Comparison of ENCODE assay signal across 17 cellular contexts in the genomic region with DNA sequence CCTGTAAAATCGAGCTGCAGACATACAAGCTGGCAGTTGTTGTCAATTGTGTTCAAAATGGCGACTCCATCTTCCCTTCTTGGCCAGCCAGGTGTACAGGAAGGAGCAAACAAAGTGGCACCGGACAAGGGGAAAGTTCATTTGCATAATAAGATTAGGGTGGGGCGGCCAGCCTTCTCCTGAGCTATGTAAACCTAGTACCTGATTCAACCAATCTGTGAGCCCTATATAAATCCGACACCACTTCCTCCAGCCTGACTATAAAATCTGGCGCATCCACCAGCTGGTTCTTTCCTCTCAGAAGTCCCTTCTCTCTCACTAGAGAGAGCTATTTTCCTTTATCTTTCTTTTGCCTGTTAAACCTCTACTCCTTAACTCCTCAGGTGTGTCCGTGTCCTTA. TPM values are rescaled to one million over a fixed set of nuclear protein-coding genes. Genes with fewer than 3 reads are reported as not detected.
DNase-seq lines count a peak whose midpoint lies in the region; ATAC-seq and TF ChIP-seq lines count a peak whose summit lies in the region.
"Had no signal": no experiment of that assay in that cellular context is flagged by ENCODE, and none has a peak within 500 bp of the region (broad histone marks: within the 10 kb centered on the region; RNA-seq: fewer than 3 reads in every experiment).

No MANE protein-coding gene starts in this region.

- no peaks in the 10 kb centered on the region for H4K20me1 ChIP-seq in neural progenitor cell (ENCODE audit: low read depth)

- no peak overlapping the region for H3K27ac ChIP-seq in neural progenitor cell
- H3K27ac ChIP-seq: sigmoid colon had no signal

- TF ChIP-seq CTCF in neural progenitor cell (IDR thresholded peaks at IDR 0.05): no peak

- H3K27me3 ChIP-seq in neural progenitor cell: no peaks in the 10 kb centered on the region
- H3K27me3 ChIP-seq: sigmoid colon had no signal

- no peak overlapping the region for H3K4me3 Mint-ChIP-seq in neural progenitor cell
- no peak overlapping the region for H3K4me3 Mint-ChIP-seq in stimulated activated memory B cell treated with anti-CD40 and anti-IgM and Interleukin-4, amounts not matched to agents 10 μg/mL and 1 μg/mL and 100 μg/mL, for 72 hours
- H3K4me3 Mint-ChIP-seq: activated CD4-positive, alpha-beta T cell treated with anti-CD3 and anti-CD28 coated beads, Interleukin-2, amount 10 ng/mL, durations not matched to agents 7 days and 5 days; activated naive CD8-positive, alpha-beta T cell treated with anti-CD3 and anti-CD28 coated beads, Interleukin-2, amount 50 U/mL, for 24 hours; memory B cell had no signal

- no peaks in the 10 kb centered on the region for H3K4me1 Mint-ChIP-seq in neural progenitor cell
- peaks cover 16% of the 10 kb centered on the region for H3K4me1 Mint-ChIP-seq in stimulated activated memory B cell treated with anti-CD40 and anti-IgM and Interleukin-4, amounts not matched to agents 10 μg/mL and 1 μg/mL and 100 μg/mL, for 72 hours

- DNase-seq in NCI-H1417 (lab: John Stamatoyannopoulos, UW) (peak in 2 of 3 experiments; percentile 17 to 21), NCI-H1417 treated with DMSO at 0.1 percent for 48 hours (lab: John Stamatoyannopoulos, UW) (no peak), NCI-H146 (lab: John Stamatoyannopoulos, UW) (peak; percentile 64), RPMI8226 (peak; percentile 30), neural progenitor cell (ENCODE audit: low spot score) (no peak), NCI-H345 treated with DMSO at 0.1 percent for 48 hours (lab: John Stamatoyannopoulos, UW; ENCODE audit: unreplicated experiment) (no peak)
- no peak for DNase-seq in activated CD8-positive, alpha-beta memory T cell treated with anti-CD3 and anti-CD28 coated beads for 24 hours
- DNase-seq: activated CD4-positive, alpha-beta T cell treated with anti-CD3 and anti-CD28 coated beads, Interleukin-2, amount 10 ng/mL, durations not matched to agents 7 days and 5 days; activated naive CD8-positive, alpha-beta T cell treated with anti-CD3 and anti-CD28 coated beads, Interleukin-2, amount 50 U/mL, for 24 hours; SHP77 treated with DMSO at 0.1 percent for 48 hours; sigmoid colon; stimulated activated CD4-positive, alpha-beta T cell treated with anti-CD3 and anti-CD28 coated beads, Interleukin-2, amount 100 ng/mL, for 48 hours; stimulated activated CD8-positive, alpha-beta memory T cell treated with anti-CD3 and anti-CD28 coated beads, Interleukin-4, amount 100 ng/mL, for 48 hours; T1000 had no signal

- H3F3A ChIP-seq in neural progenitor cell (ENCODE audit: low read depth): no peaks in the 10 kb centered on the region

- H3K27me3 Mint-ChIP-seq in neural progenitor cell (ENCODE audit: insufficient read depth, low read depth): no peaks in the 10 kb centered on the region
- no peaks in the 10 kb centered on the region for H3K27me3 Mint-ChIP-seq in stimulated activated memory B cell treated with anti-CD40 and anti-IgM and Interleukin-4, amounts not matched to agents 10 μg/mL and 1 μg/mL and 100 μg/mL, for 72 hours
- H3K27me3 Mint-ChIP-seq: activated naive CD8-positive, alpha-beta T cell treated with anti-CD3 and anti-CD28 coated beads, Interleukin-2, amount 50 U/mL, for 24 hours; memory B cell had no signal

- no peaks in the 10 kb centered on the region for H3K4me1 ChIP-seq in neural progenitor cell
- H3K4me1 ChIP-seq: sigmoid colon had no signal

- no peaks in the 10 kb centered on the region for H3K79me2 ChIP-seq in neural progenitor cell (ENCODE audit: low read depth)

- H2AFZ ChIP-seq in neural progenitor cell (replicated peaks): peak overlapping the region; percentile 50

- H3K4me2 ChIP-seq in neural progenitor cell: no peak overlapping the region

- no peak for ATAC-seq in stimulated activated memory B cell treated with anti-CD40 and anti-IgM and Interleukin-4, amounts not matched to agents 10 μg/mL and 1 μg/mL and 100 μg/mL, for 72 hours
- ATAC-seq: activated naive CD8-positive, alpha-beta T cell treated with anti-CD3 and anti-CD28 coated beads, Interleukin-2, amount 50 U/mL, for 24 hours; HepG2 had no signal

- no peak overlapping the region for H3K4me3 ChIP-seq in neural progenitor cell
- H3K4me3 ChIP-seq: sigmoid colon had no signal

- no peak overlapping the region for H3K27ac Mint-ChIP-seq in neural progenitor cell
- no peak overlapping the region for H3K27ac Mint-ChIP-seq in stimulated activated memory B cell treated with anti-CD40 and anti-IgM and Interleukin-4, amounts not matched to agents 10 μg/mL and 1 μg/mL and 100 μg/mL, for 72 hours
- H3K27ac Mint-ChIP-seq: activated CD4-positive, alpha-beta T cell treated with anti-CD3 and anti-CD28 coated beads, Interleukin-2, amount 10 ng/mL, durations not matched to agents 7 days and 5 days; activated naive CD8-positive, alpha-beta T cell treated with anti-CD3 and anti-CD28 coated beads, Interleukin-2, amount 50 U/mL, for 24 hours; memory B cell had no signal

- H3K9ac ChIP-seq in neural progenitor cell: no peak overlapping the region

- H3K36me3 ChIP-seq in neural progenitor cell: no peaks in the 10 kb centered on the region
- H3K36me3 ChIP-seq: sigmoid colon had no signal

- H3K9me3 ChIP-seq in neural progenitor cell (ENCODE audit: low read depth): no peaks in the 10 kb centered on the region
- H3K9me3 ChIP-seq: sigmoid colon had no signal

- no peaks in the 10 kb centered on the region for H3K36me3 Mint-ChIP-seq in neural progenitor cell
- H3K36me3 Mint-ChIP-seq in stimulated activated memory B cell treated with anti-CD40 and anti-IgM and Interleukin-4, amounts not matched to agents 10 μg/mL and 1 μg/mL and 100 μg/mL, for 72 hours: no peaks in the 10 kb centered on the region
- H3K36me3 Mint-ChIP-seq: memory B cell had no signal

- H3K9me3 Mint-ChIP-seq in neural progenitor cell: no peaks in the 10 kb centered on the region
- H3K9me3 Mint-ChIP-seq in stimulated activated memory B cell treated with anti-CD40 and anti-IgM and Interleukin-4, amounts not matched to agents 10 μg/mL and 1 μg/mL and 100 μg/mL, for 72 hours: peaks cover 4% of the 10 kb centered on the region

RNA-seq across cellular contexts. Expression of gene HBS1L, which starts 8.1 kb away (rescaled TPM):
- 149 and 215 TPM in 2 replicates for total RNA-seq in neural progenitor cell (ENCODE audit: low replicate concordance)

Comparison
In these comparisons a context has a peak if more than half of its experiments do, and no peak if none do; other contexts are left out.
1. DNase-seq: peak in NCI-H1417 (2 of 3), NCI-H146 (single experiment) and RPMI8226 (single experiment); none in NCI-H1417 treated with DMSO at 0.1 percent for 48 hours (single experiment), neural progenitor cell (single experiment), NCI-H345 treated with DMSO at 0.1 percent for 48 hours (single experiment) and activated CD8-positive, alpha-beta memory T cell treated with anti-CD3 and anti-CD28 coated beads for 24 hours (single experiment).